In genomic region chr16:11956558-11956957, GRCh38 we compare ENCODE assay signal across 1 cellular context.
TF ChIP-seq lines count a peak whose summit lies in the region.

No MANE protein-coding gene starts in this region.

TF ChIP-seq in IMR-90, 13 proteins besides CTCF, POLR2A, EP300 and RAD21:
- TF ChIP-seq FOS (IDR thresholded peaks at IDR 0.05; ENCODE audit: low read depth, low read length) (no peak), MAFK (IDR thresholded peaks at IDR 0.05; ENCODE audit: low read depth, low read length) (no peak), ELK1 (IDR thresholded peaks at IDR 0.05; ENCODE audit: borderline replicate concordance, low read depth, low read length) (no peak), NFE2L2 (IDR thresholded peaks at IDR 0.05; ENCODE audit: low read depth, low read length) (no peak), CHD1 (IDR thresholded peaks at IDR 0.05; ENCODE audit: low read depth, low read length) (no peak), SMC3 (IDR thresholded peaks at IDR 0.05; ENCODE audit: low read depth, low read length) (no peak), CEBPB (IDR thresholded peaks at IDR 0.05; ENCODE audit: low read depth, low read length) (no peak), MAZ (IDR thresholded peaks at IDR 0.05; ENCODE audit: borderline replicate concordance, low read depth, low read length) (no peak), MXI1 (IDR thresholded peaks at IDR 0.05; ENCODE audit: borderline replicate concordance, low read depth, low read length) (no peak), RFX5 (IDR thresholded peaks at IDR 0.05; ENCODE audit: low read depth, low read length) (no peak), RCOR1 (IDR thresholded peaks at IDR 0.05; ENCODE audit: insufficient replicate concordance, low read length) (no peak), USF2 (IDR thresholded peaks at IDR 0.05; ENCODE audit: low read depth, low read length) (no peak), BHLHE40 (IDR thresholded peaks at IDR 0.05; ENCODE audit: low read depth, low read length) (no peak)
TF ChIP-seq in IMR-90: peak in this region for 0.
